ENCODE assay signal across 17 cellular contexts in genomic region chr3:53032609-53033008, GRCh38. TPM values are rescaled to one million over a fixed set of nuclear protein-coding genes. Genes with fewer than 3 reads are reported as not detected.
A peak's percentile ranks its signal among the peaks of the same experiment; 100 is the strongest.
DNase-seq lines count a peak whose midpoint lies in the region; ATAC-seq and TF ChIP-seq lines count a peak whose summit lies in the region.
"Had no signal": no experiment of that assay in that cellular context is flagged by ENCODE, and none has a peak within 500 bp of the region (broad histone marks: within the 10 kb centered on the region; RNA-seq: fewer than 3 reads in every experiment).

No MANE protein-coding gene starts in this region.

- H3K27me3 ChIP-seq in liver (ENCODE audit: control insufficient read depth in 4 of 4, insufficient read depth in 4 of 4, low read length in 3 of 4) (no peaks in the 10 kb centered on the region), SJCRH30 (no peaks in the 10 kb centered on the region)
- H3K27me3 ChIP-seq: BLaER1 had no signal

- no peaks in the 10 kb centered on the region for H3K9me3 Mint-ChIP-seq in activated T-cell treated with anti-CD3 and anti-CD28 coated beads, Interleukin-2, amount 50 U/mL, for 72 hours
- no peaks in the 10 kb centered on the region for H3K9me3 Mint-ChIP-seq in activated T-helper 2 cell treated with anti-CD3 and anti-CD28 coated beads, Interferon-gamma antibody, Interleukin-2, Interleukin-4, amounts not matched to agents 10 μg/mL and 5 μg/mL and 100 μg/mL, durations not matched to agents 14 hours and 24 hours and 36 hours
- H3K9me3 Mint-ChIP-seq: CD14-positive monocyte; CD8-positive, alpha-beta memory T cell; H9 had no signal

- H3K4me3 Mint-ChIP-seq in activated T-cell treated with anti-CD3 and anti-CD28 coated beads, Interleukin-2, amount 50 U/mL, for 72 hours: no peak overlapping the region
- no peak overlapping the region for H3K4me3 Mint-ChIP-seq in T-helper 17 cell
- H3K4me3 Mint-ChIP-seq in activated T-helper 2 cell treated with anti-CD3 and anti-CD28 coated beads, Interferon-gamma antibody, Interleukin-2, Interleukin-4, amounts not matched to agents 10 μg/mL and 5 μg/mL and 100 μg/mL, durations not matched to agents 14 hours and 24 hours and 36 hours (ENCODE audit: low read depth): no peak overlapping the region
- H3K4me3 Mint-ChIP-seq: CD14-positive monocyte; CD8-positive, alpha-beta memory T cell; H9 had no signal

- peaks cover 34% of the 10 kb centered on the region for H3K4me1 Mint-ChIP-seq in activated T-cell treated with anti-CD3 and anti-CD28 coated beads, Interleukin-2, amount 50 U/mL, for 72 hours (ENCODE audit: low read depth)
- peaks cover 32% of the 10 kb centered on the region for H3K4me1 Mint-ChIP-seq in T-helper 17 cell
- peaks cover 25% of the 10 kb centered on the region for H3K4me1 Mint-ChIP-seq in activated T-helper 2 cell treated with anti-CD3 and anti-CD28 coated beads, Interferon-gamma antibody, Interleukin-2, Interleukin-4, amounts not matched to agents 10 μg/mL and 5 μg/mL and 100 μg/mL, durations not matched to agents 14 hours and 24 hours and 36 hours (ENCODE audit: low read depth)

- no peak for ATAC-seq in activated T-cell treated with anti-CD3 and anti-CD28 coated beads, Interleukin-2, amount 50 U/mL, for 72 hours (replicated peaks in 1 of 2)
- ATAC-seq in T-helper 17 cell: no peak

- H3K9ac ChIP-seq in liver (ENCODE audit: low read depth in 1 of 2, low read length in 2 of 2): no peak overlapping the region
- H3K9ac ChIP-seq: BLaER1 had no signal

- H3K4me3 ChIP-seq in liver (ENCODE audit: low read depth in 1 of 3, low read length in 3 of 3) (no peak overlapping the region), SJCRH30 (no peak overlapping the region)
- H3K4me3 ChIP-seq: BLaER1 had no signal

- H3K27me3 Mint-ChIP-seq in activated T-cell treated with anti-CD3 and anti-CD28 coated beads, Interleukin-2, amount 50 U/mL, for 72 hours (ENCODE audit: low read depth): no peaks in the 10 kb centered on the region
- H3K27me3 Mint-ChIP-seq in T-helper 17 cell: no peaks in the 10 kb centered on the region
- no peaks in the 10 kb centered on the region for H3K27me3 Mint-ChIP-seq in activated T-helper 2 cell treated with anti-CD3 and anti-CD28 coated beads, Interferon-gamma antibody, Interleukin-2, Interleukin-4, amounts not matched to agents 10 μg/mL and 5 μg/mL and 100 μg/mL, durations not matched to agents 14 hours and 24 hours and 36 hours (ENCODE audit: low read depth)
- H3K27me3 Mint-ChIP-seq: CD8-positive, alpha-beta memory T cell had no signal

- TF ChIP-seq CTCF in liver (IDR thresholded peaks at IDR 0.05; ENCODE audit: low read depth, low read length, missing input control): no peak

- H3K27ac Mint-ChIP-seq in activated T-cell treated with anti-CD3 and anti-CD28 coated beads, Interleukin-2, amount 50 U/mL, for 72 hours: peak overlapping the region; percentile 23
- peak overlapping the region; percentile 94 for H3K27ac Mint-ChIP-seq in T-helper 17 cell
- no peak overlapping the region for H3K27ac Mint-ChIP-seq in activated T-helper 2 cell treated with anti-CD3 and anti-CD28 coated beads, Interferon-gamma antibody, Interleukin-2, Interleukin-4, amounts not matched to agents 10 μg/mL and 5 μg/mL and 100 μg/mL, durations not matched to agents 14 hours and 24 hours and 36 hours
- H3K27ac Mint-ChIP-seq: CD14-positive monocyte; CD8-positive, alpha-beta memory T cell had no signal

- H3K36me3 Mint-ChIP-seq in activated T-cell treated with anti-CD3 and anti-CD28 coated beads, Interleukin-2, amount 50 U/mL, for 72 hours (ENCODE audit: insufficient read depth in 2 of 2): no peaks in the 10 kb centered on the region
- no peaks in the 10 kb centered on the region for H3K36me3 Mint-ChIP-seq in T-helper 17 cell (ENCODE audit: low read depth)
- H3K36me3 Mint-ChIP-seq in activated T-helper 2 cell treated with anti-CD3 and anti-CD28 coated beads, Interferon-gamma antibody, Interleukin-2, Interleukin-4, amounts not matched to agents 10 μg/mL and 5 μg/mL and 100 μg/mL, durations not matched to agents 14 hours and 24 hours and 36 hours (ENCODE audit: low read depth): peaks cover 5% of the 10 kb centered on the region
- H3K36me3 Mint-ChIP-seq: CD8-positive, alpha-beta memory T cell had no signal

- DNase-seq in activated T-cell treated with anti-CD3 and anti-CD28 coated beads, Interleukin-2, amount 50 U/mL, for 72 hours: no peak
- no peak for DNase-seq in activated T-cell treated with anti-CD3 and anti-CD28 coated beads for 4 hours
- no peak for DNase-seq in T-helper 17 cell
- DNase-seq in SJCRH30: no peak
- no peak for DNase-seq in DMS53 treated with DMSO at 0.1 percent for 48 hours (lab: John Stamatoyannopoulos, UW; ENCODE audit: unreplicated experiment)
- no peak for DNase-seq in activated T-helper 2 cell treated with anti-CD3 and anti-CD28 coated beads, Interferon-gamma antibody, Interleukin-2, Interleukin-4, amounts not matched to agents 10 μg/mL and 5 μg/mL and 100 μg/mL, durations not matched to agents 14 hours and 24 hours and 36 hours (ENCODE audit: low spot score)
- DNase-seq in cardiac septum (ENCODE audit: low spot score): no peak
- DNase-seq: CD8-positive, alpha-beta memory T cell; COR-L47; DMS 273 treated with DMSO at 0.1 percent for 48 hours; DMS79 treated with DMSO at 0.1 percent for 48 hours; GF-D8; H9 had no signal

- peaks cover 5 to 21% (median 7%) of the 10 kb centered on the region in 4 donors for H3K4me1 ChIP-seq in liver (ENCODE audit: control insufficient read depth in 4 of 4, insufficient read depth in 4 of 4, low read length in 3 of 4)
- no peaks in the 10 kb centered on the region for H3K4me1 ChIP-seq in SJCRH30

- no peak for TF ChIP-seq RAD21 in liver (IDR thresholded peaks at IDR 0.05)

- intact Hi-C loops in activated T-helper 2 cell treated with anti-CD3 and anti-CD28 coated beads, Interferon-gamma antibody, Interleukin-2, Interleukin-4, amounts not matched to agents 10 μg/mL and 5 μg/mL and 100 μg/mL, durations not matched to agents 14 hours and 24 hours and 36 hours (cut with micrococcal nuclease): no loop called here
- intact Hi-C loops in cardiac septum (cut with DNase I): no loop called here

- no peak overlapping the region for H3K27ac ChIP-seq in liver (ENCODE audit: low read depth in 1 of 2, low read length in 2 of 2)
- no peak overlapping the region for H3K27ac ChIP-seq in SJCRH30
- H3K27ac ChIP-seq: 22Rv1, BLaER1 had no signal

- no peaks in the 10 kb centered on the region for H3K9me3 ChIP-seq in T-helper 17 cell (ENCODE audit: control insufficient read depth, low read length, poor library complexity, severe bottlenecking)
- H3K9me3 ChIP-seq in liver (ENCODE audit: control insufficient read depth in 4 of 4, low read length in 3 of 4): no peaks in the 10 kb centered on the region
- H3K9me3 ChIP-seq in SJCRH30 (replicated peaks): no peaks in the 10 kb centered on the region

- no peaks in the 10 kb centered on the region for H3K36me3 ChIP-seq in liver (ENCODE audit: control insufficient read depth in 4 of 4, insufficient read depth in 3 of 4, low read depth in 1 of 4, low read length in 3 of 4)
- H3K36me3 ChIP-seq in SJCRH30: no peaks in the 10 kb centered on the region

TF ChIP-seq in liver, 16 proteins besides CTCF, POLR2A, EP300 and RAD21:
- TF ChIP-seq GABPA (IDR thresholded peaks at IDR 0.05 in 1 of 2, conservative IDR thresholded peaks at IDR 0.05 in 1 of 2) (no peak), HNF4A (conservative IDR thresholded peaks at IDR 0.05) (peak; percentile 22 to 35), MAX (IDR thresholded peaks at IDR 0.05) (no peak)

RNA-seq across cellular contexts. Expression of gene SFMBT1, which starts 13.3 kb away (rescaled TPM):
- 10 to 100 TPM; 24.9 to 26.3 TPM for total RNA-seq in activated T-cell treated with anti-CD3 and anti-CD28 coated beads, Interleukin-2, amount 50 U/mL, for 72 hours
- total RNA-seq in T-helper 17 cell (10 to 100 TPM; 36.1 to 49.8 TPM), liver (10 to 100 TPM; 16.1 to 17.8 TPM), cardiac septum (14.7 TPM)
- polyA plus RNA-seq in liver: 1 to 10 TPM; 4.4 to 4.7 TPM
- total RNA-seq in SJCRH30 (2014; rRNA removed; shearing (Covaris generic)): 13.9 and 15.4 TPM in 2 replicates
- total RNA-seq in activated T-helper 2 cell treated with anti-CD3 and anti-CD28 coated beads, Interferon-gamma antibody, Interleukin-2, Interleukin-4, amounts not matched to agents 10 μg/mL and 5 μg/mL and 100 μg/mL, durations not matched to agents 14 hours and 24 hours and 36 hours: 23.4 and 24.3 TPM in 2 replicates
